11 cellular contexts compared by ENCODE assay signal in the genomic region with DNA sequence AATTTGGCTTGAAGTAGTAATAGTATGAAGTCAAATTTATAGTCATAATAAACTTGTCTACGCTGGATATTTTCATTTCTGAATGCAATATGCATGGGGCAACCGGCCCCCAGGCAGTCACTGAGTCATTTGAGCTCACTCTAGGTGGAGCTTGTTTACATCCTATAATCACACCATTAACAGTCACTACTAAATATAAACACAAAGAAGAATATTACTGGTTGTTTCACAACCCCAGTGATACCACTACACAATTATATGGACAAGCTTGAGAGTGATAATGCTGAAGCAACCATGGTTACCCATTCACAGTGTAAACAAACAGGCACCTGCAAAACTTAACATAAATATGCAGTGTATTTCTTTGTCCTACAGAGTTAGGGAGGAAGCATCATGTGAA.
A peak's percentile ranks its signal among the peaks of the same experiment; 100 is the strongest.
DNase-seq lines count a peak whose midpoint lies in the region; ATAC-seq and TF ChIP-seq lines count a peak whose summit lies in the region.
"Had no signal": no experiment of that assay in that cellular context is flagged by ENCODE, and none has a peak within 500 bp of the region (broad histone marks: within the 10 kb centered on the region; RNA-seq: fewer than 3 reads in every experiment).

No MANE protein-coding gene starts in this region.

- no peaks in the 10 kb centered on the region for H3K36me3 ChIP-seq in ovary
- no peaks in the 10 kb centered on the region for H3K36me3 ChIP-seq in tibial nerve

- ATAC-seq in GM21390 (IDR thresholded peaks at IDR 0.05; ENCODE audit: unreplicated experiment), result peak; percentile 55
- peak; percentile 45 for ATAC-seq in HG03558 (IDR thresholded peaks at IDR 0.05; ENCODE audit: extremely low read depth, unreplicated experiment)
- peak; percentile 34 for ATAC-seq in activated T-helper 17 cell treated with anti-CD3 and anti-CD28 coated beads, Interleukin-2, amount 50 U/mL, for 72 hours (replicated peaks)
- ATAC-seq in stimulated activated memory B cell treated with anti-CD40 and anti-IgM and Interleukin-4, amounts not matched to agents 10 μg/mL and 1 μg/mL and 100 μg/mL, for 72 hours, result no peak
- ATAC-seq in GM21717 (IDR thresholded peaks at IDR 0.05; ENCODE audit: unreplicated experiment), result no peak
- ATAC-seq: HepG2 had no signal

- no peak for TF ChIP-seq CTCF in ovary (IDR thresholded peaks at IDR 0.05)
- no peak for TF ChIP-seq CTCF in tibial nerve (IDR thresholded peaks at IDR 0.05)

- no peak overlapping the region for H3K27ac ChIP-seq in ovary
- no peak overlapping the region for H3K27ac ChIP-seq in tibial nerve

- DNase-seq in COR-L47 (lab: John Stamatoyannopoulos, UW) (peak; percentile 71), ovary (no peak), tibial nerve (ENCODE audit: low spot score in 2 of 2) (no peak)
- DNase-seq: endodermal cell had no signal

- no peak overlapping the region for H3K4me3 Mint-ChIP-seq in activated T-helper 17 cell treated with anti-CD3 and anti-CD28 coated beads, Interleukin-2, amount 50 U/mL, for 72 hours
- H3K4me3 Mint-ChIP-seq in stimulated activated memory B cell treated with anti-CD40 and anti-IgM and Interleukin-4, amounts not matched to agents 10 μg/mL and 1 μg/mL and 100 μg/mL, for 72 hours, result no peak overlapping the region
- H3K4me3 Mint-ChIP-seq: endodermal cell, nephron had no signal

- no peaks in the 10 kb centered on the region for H3K4me1 Mint-ChIP-seq in activated T-helper 17 cell treated with anti-CD3 and anti-CD28 coated beads, Interleukin-2, amount 50 U/mL, for 72 hours
- H3K4me1 Mint-ChIP-seq in stimulated activated memory B cell treated with anti-CD40 and anti-IgM and Interleukin-4, amounts not matched to agents 10 μg/mL and 1 μg/mL and 100 μg/mL, for 72 hours, result peaks cover 42% of the 10 kb centered on the region
- H3K4me1 Mint-ChIP-seq: nephron had no signal

- H3K9me3 ChIP-seq in ovary (no peaks in the 10 kb centered on the region), tibial nerve (no peaks in the 10 kb centered on the region)

- TF ChIP-seq EP300 in ovary (IDR thresholded peaks at IDR 0.05) (no peak), tibial nerve (IDR thresholded peaks at IDR 0.05) (no peak)

- H3K27me3 Mint-ChIP-seq in activated T-helper 17 cell treated with anti-CD3 and anti-CD28 coated beads, Interleukin-2, amount 50 U/mL, for 72 hours, result no peaks in the 10 kb centered on the region
- H3K27me3 Mint-ChIP-seq in stimulated activated memory B cell treated with anti-CD40 and anti-IgM and Interleukin-4, amounts not matched to agents 10 μg/mL and 1 μg/mL and 100 μg/mL, for 72 hours, result no peaks in the 10 kb centered on the region

- H3K36me3 Mint-ChIP-seq in activated T-helper 17 cell treated with anti-CD3 and anti-CD28 coated beads, Interleukin-2, amount 50 U/mL, for 72 hours (ENCODE audit: low read depth), result no peaks in the 10 kb centered on the region
- H3K36me3 Mint-ChIP-seq in stimulated activated memory B cell treated with anti-CD40 and anti-IgM and Interleukin-4, amounts not matched to agents 10 μg/mL and 1 μg/mL and 100 μg/mL, for 72 hours, result no peaks in the 10 kb centered on the region

- intact Hi-C loops in ovary (cut with DNase I), result no loop called here

- WGBS in ovary, 3 donors, result 82 to 95% (median 83%) methylated on average over 2 of the region's 2 CpGs
- 78 to 82% methylated on average over 2 of the region's 2 CpGs for WGBS in tibial nerve, 2 donors

- no peaks in the 10 kb centered on the region for H3K27me3 ChIP-seq in ovary
- H3K27me3 ChIP-seq in tibial nerve, result no peaks in the 10 kb centered on the region

- H3K4me3 ChIP-seq in ovary (no peak overlapping the region), tibial nerve (no peak overlapping the region)

- TF ChIP-seq POLR2A in ovary (IDR thresholded peaks at IDR 0.05), result no peak
- no peak for TF ChIP-seq POLR2A in tibial nerve (IDR thresholded peaks at IDR 0.05)

- H3K27ac Mint-ChIP-seq in activated T-helper 17 cell treated with anti-CD3 and anti-CD28 coated beads, Interleukin-2, amount 50 U/mL, for 72 hours, result no peak overlapping the region
- no peak overlapping the region for H3K27ac Mint-ChIP-seq in stimulated activated memory B cell treated with anti-CD40 and anti-IgM and Interleukin-4, amounts not matched to agents 10 μg/mL and 1 μg/mL and 100 μg/mL, for 72 hours
- H3K27ac Mint-ChIP-seq: endodermal cell, nephron had no signal

- H3K9me3 Mint-ChIP-seq in activated T-helper 17 cell treated with anti-CD3 and anti-CD28 coated beads, Interleukin-2, amount 50 U/mL, for 72 hours, result no peaks in the 10 kb centered on the region
- H3K9me3 Mint-ChIP-seq in stimulated activated memory B cell treated with anti-CD40 and anti-IgM and Interleukin-4, amounts not matched to agents 10 μg/mL and 1 μg/mL and 100 μg/mL, for 72 hours, result no peaks in the 10 kb centered on the region
- H3K9me3 Mint-ChIP-seq: endodermal cell had no signal

- H3K4me1 ChIP-seq in ovary (ENCODE audit: insufficient read depth) (no peaks in the 10 kb centered on the region), tibial nerve (no peaks in the 10 kb centered on the region)

Comparison
In these comparisons a context has a peak if more than half of its experiments do, and no peak if none do; other contexts are left out.
1. ATAC-seq: peak in GM21390 (single experiment), HG03558 (single experiment) and activated T-helper 17 cell treated with anti-CD3 and anti-CD28 coated beads, Interleukin-2, amount 50 U/mL, for 72 hours (single experiment); none in stimulated activated memory B cell treated with anti-CD40 and anti-IgM and Interleukin-4, amounts not matched to agents 10 μg/mL and 1 μg/mL and 100 μg/mL, for 72 hours (single experiment) and GM21717 (single experiment).